Comparison of ENCODE assay signal across 8 cellular contexts in genomic region chr1:9561429-9561828, GRCh38. TPM values are rescaled to one million over a fixed set of nuclear protein-coding genes. Genes with fewer than 3 reads are reported as not detected.
DNase-seq lines count a peak whose midpoint lies in the region; ATAC-seq, FAIRE-seq and TF ChIP-seq lines count a peak whose summit lies in the region.

No MANE protein-coding gene starts in this region.

- POLR2A ChIA-PET in activated CD4-positive, alpha-beta memory T cell treated with anti-CD3 and anti-CD28 coated beads, Interleukin-2, amount 10 ng/mL, durations not matched to agents 7 days and 5 days (lab: Charles Lee): no interaction called here

- H4K91ac ChIP-seq in neuronal stem cell (ENCODE audit: low read depth, low read length, poor library complexity): no peak overlapping the region

- H3K23ac ChIP-seq in neuronal stem cell (ENCODE audit: low read depth, low read length, poor library complexity): no peak overlapping the region

- FAIRE-seq in bronchial epithelial cell (lab: Jason Lieb, UNC): no peak

- no peak overlapping the region for H2BK120ac ChIP-seq in neuronal stem cell (ENCODE audit: low read depth, low read length)

- H3K36me3 ChIP-seq in bronchial epithelial cell (ENCODE audit: control insufficient read depth, insufficient read depth, low read length) (no peaks in the 10 kb centered on the region), liver (ENCODE audit: control insufficient read depth in 4 of 4, insufficient read depth in 3 of 4, low read depth in 1 of 4, low read length in 3 of 4) (peaks cover 4 to 7% (median 7%) of the 10 kb centered on the region in 4 donors), neuronal stem cell (replicated peaks in 1 of 2; ENCODE audit: control insufficient read depth in 2 of 2, insufficient read depth in 2 of 2, low read length in 2 of 2) (peaks cover 4 to 64% of the 10 kb centered on the region in 2 donors)

- H3K9ac ChIP-seq in liver (ENCODE audit: low read depth in 1 of 2, low read length in 2 of 2) (no peak overlapping the region), neuronal stem cell (ENCODE audit: low read depth, low read length, poor library complexity) (no peak overlapping the region)

- ATAC-seq in HG02642 (IDR thresholded peaks at IDR 0.05; ENCODE audit: poor library complexity, unreplicated experiment): no peak

- no peak overlapping the region for H3K18ac ChIP-seq in neuronal stem cell (ENCODE audit: low read length)

- H3K79me1 ChIP-seq in neuronal stem cell (ENCODE audit: low read depth, low read length): no peaks in the 10 kb centered on the region

- no peak overlapping the region for H2AK5ac ChIP-seq in neuronal stem cell (ENCODE audit: low read depth, low read length)

- no peak overlapping the region for H4K8ac ChIP-seq in neuronal stem cell (ENCODE audit: low read depth, low read length)

- no peaks in the 10 kb centered on the region for H3K9me3 ChIP-seq in liver (ENCODE audit: control insufficient read depth in 4 of 4, low read length in 3 of 4)
- peaks cover 0 to 10% of the 10 kb centered on the region in 2 donors for H3K9me3 ChIP-seq in neuronal stem cell (replicated peaks in 1 of 2; ENCODE audit: control insufficient read depth in 2 of 2, insufficient read depth in 1 of 2, low read depth in 1 of 2, low read length in 2 of 2)

- H2BK12ac ChIP-seq in neuronal stem cell (ENCODE audit: low read length): no peak overlapping the region

- 61% methylated on average over 3 of the region's 3 CpGs for WGBS in liver
- no CpG with 5 or more reads among the region's 3 CpGs for WGBS in neuronal stem cell (ENCODE audit: extremely low coverage in 2 of 2, insufficient read length in 2 of 2, insufficient replicate concordance in 1 of 2), 2 donors

- H3K4me1 Mint-ChIP-seq in activated CD4-positive, alpha-beta memory T cell treated with anti-CD3 and anti-CD28 coated beads, Interleukin-2, amount 10 ng/mL, durations not matched to agents 7 days and 5 days: peaks cover 19% of the 10 kb centered on the region

- H3K36me3 Mint-ChIP-seq in activated CD4-positive, alpha-beta memory T cell treated with anti-CD3 and anti-CD28 coated beads, Interleukin-2, amount 10 ng/mL, durations not matched to agents 7 days and 5 days (ENCODE audit: low read depth): peaks cover 9% of the 10 kb centered on the region

- no peak overlapping the region for H2AFZ ChIP-seq in neuronal stem cell (ENCODE audit: low read length)

- no peaks in the 10 kb centered on the region for H3K9me3 Mint-ChIP-seq in activated CD4-positive, alpha-beta memory T cell treated with anti-CD3 and anti-CD28 coated beads, Interleukin-2, amount 10 ng/mL, durations not matched to agents 7 days and 5 days

- no peak overlapping the region for H3K4me3 Mint-ChIP-seq in activated CD4-positive, alpha-beta memory T cell treated with anti-CD3 and anti-CD28 coated beads, Interleukin-2, amount 10 ng/mL, durations not matched to agents 7 days and 5 days

- H2BK15ac ChIP-seq in neuronal stem cell (ENCODE audit: low read length): no peak overlapping the region

- peaks cover 0 to 12% (median 9%) of the 10 kb centered on the region in 4 donors for H3K4me1 ChIP-seq in liver (ENCODE audit: control insufficient read depth in 4 of 4, insufficient read depth in 4 of 4, low read length in 3 of 4)
- H3K4me1 ChIP-seq in neuronal stem cell (ENCODE audit: control insufficient read depth in 2 of 2, insufficient read depth in 1 of 2, low read depth in 1 of 2, low read length in 2 of 2): peaks cover 2 to 8% of the 10 kb centered on the region in 2 donors

- H2BK5ac ChIP-seq in neuronal stem cell (ENCODE audit: low read length): no peak overlapping the region

- H3K27ac ChIP-seq in liver (ENCODE audit: low read depth in 1 of 2, low read length in 2 of 2): no peak overlapping the region
- no peak overlapping the region for H3K27ac ChIP-seq in neuronal stem cell (replicated peaks; ENCODE audit: low read length)

- H3K27me3 ChIP-seq in bronchial epithelial cell (ENCODE audit: control insufficient read depth, insufficient read depth, low read length): no peaks in the 10 kb centered on the region
- H3K27me3 ChIP-seq in liver (ENCODE audit: control insufficient read depth in 4 of 4, insufficient read depth in 4 of 4, low read length in 3 of 4): no peaks in the 10 kb centered on the region
- H3K27me3 ChIP-seq in neuronal stem cell (ENCODE audit: control insufficient read depth in 3 of 3, insufficient read depth in 3 of 3, low read depth in 1 of 3, low read length in 3 of 3): no peaks in the 10 kb centered on the region

- no peak overlapping the region for H3K4ac ChIP-seq in neuronal stem cell (ENCODE audit: low read length)

- CTCF ChIA-PET in activated CD4-positive, alpha-beta memory T cell treated with anti-CD3 and anti-CD28 coated beads, Interleukin-2, amount 10 ng/mL, durations not matched to agents 7 days and 5 days (lab: Charles Lee): interaction anchor here (0.5 to 1.2 kb wide), 4 partner anchors 9 to 74 kb away, joined by 3 to 4 read pairs (median 3); no protein-coding TSS in a partner anchor

- H3K14ac ChIP-seq in neuronal stem cell (ENCODE audit: low read length): no peak overlapping the region

- H3K27ac Mint-ChIP-seq in activated CD4-positive, alpha-beta memory T cell treated with anti-CD3 and anti-CD28 coated beads, Interleukin-2, amount 10 ng/mL, durations not matched to agents 7 days and 5 days: no peak overlapping the region

- no peak for TF ChIP-seq RAD21 in liver (IDR thresholded peaks at IDR 0.05)

- H3K4me3 ChIP-seq in bronchial epithelial cell (ENCODE audit: low read depth, low read length) (no peak overlapping the region), liver (ENCODE audit: low read depth in 1 of 3, low read length in 3 of 3) (no peak overlapping the region), neuronal stem cell (ENCODE audit: low read length in 2 of 2) (no peak overlapping the region)

- TF ChIP-seq CTCF in bronchial epithelial cell (IDR thresholded peaks at IDR 0.05; ENCODE audit: insufficient read depth, low read length, severe bottlenecking) (no peak), liver (IDR thresholded peaks at IDR 0.05; ENCODE audit: low read depth, low read length, missing input control) (no peak)

- no peaks in the 10 kb centered on the region for H3K27me3 Mint-ChIP-seq in activated CD4-positive, alpha-beta memory T cell treated with anti-CD3 and anti-CD28 coated beads, Interleukin-2, amount 10 ng/mL, durations not matched to agents 7 days and 5 days

- no peak overlapping the region for H3K4me2 ChIP-seq in neuronal stem cell (ENCODE audit: insufficient read depth, low read length, poor library complexity, severe bottlenecking)

- DNase-seq in GM03348 (ENCODE audit: low spot score) (peak; percentile 77), NCI-H2227 (lab: John Stamatoyannopoulos, UW; ENCODE audit: unreplicated experiment) (peak; percentile 94), bronchial epithelial cell (ENCODE audit: low read depth) (peak; percentile 93), neuronal stem cell (ENCODE audit: low spot score) (no peak)
- no peak for DNase-seq in activated CD8-positive, alpha-beta memory T cell treated with anti-CD3 and anti-CD28 coated beads for 24 hours
- no peak for DNase-seq in activated CD4-positive, alpha-beta memory T cell treated with anti-CD3 and anti-CD28 coated beads, Interleukin-2, amount 10 ng/mL, durations not matched to agents 7 days and 5 days

TF ChIP-seq in liver, 16 proteins besides CTCF, POLR2A, EP300 and RAD21:
- TF ChIP-seq JUND (IDR thresholded peaks at IDR 0.05) (peak in 1 of 2 donors; percentile 17), RXRA (IDR thresholded peaks at IDR 0.05) (peak; percentile 32 to 64), HNF4A (conservative IDR thresholded peaks at IDR 0.05) (no peak), SP1 (IDR thresholded peaks at IDR 0.05) (peak; percentile 40)

RNA-seq across cellular contexts. Expression of gene SLC25A33, which starts 22.2 kb away (rescaled TPM):
- total RNA-seq in bronchial epithelial cell (4.7 and 9.5 TPM in 2 replicates), liver (10 to 100 TPM in 1 of 2 donors, 1 to 10 TPM in 1; 6.9 to 19.1 TPM)
- polyA plus RNA-seq in liver: 10 to 100 TPM in 1 of 2 donors, 1 to 10 TPM in 1; 9.0 to 12.3 TPM
- 14.0 TPM for polyA plus RNA-seq in neuronal stem cell (2013, experiment 1 of 2)
- polyA plus RNA-seq in neuronal stem cell (2013, experiment 2 of 2): 13.7 TPM
- total RNA-seq in activated CD4-positive, alpha-beta memory T cell treated with anti-CD3 and anti-CD28 coated beads, Interleukin-2, amount 10 ng/mL, durations not matched to agents 7 days and 5 days: 1 to 10 TPM; 2.6 to 3.0 TPM

RNA-seq across cellular contexts. Expression of gene TMEM201, which starts 27.3 kb away (rescaled TPM):
- total RNA-seq in bronchial epithelial cell: 1.2 and 1.8 TPM in 2 replicates
- 1 to 10 TPM; 2.9 to 3.5 TPM for total RNA-seq in liver
- polyA plus RNA-seq in liver: 1 to 10 TPM; 1.5 to 2.8 TPM
- 14.4 TPM for polyA plus RNA-seq in neuronal stem cell (2013, experiment 1 of 2)
- polyA plus RNA-seq in neuronal stem cell (2013, experiment 2 of 2): 13.9 TPM
- total RNA-seq in activated CD4-positive, alpha-beta memory T cell treated with anti-CD3 and anti-CD28 coated beads, Interleukin-2, amount 10 ng/mL, durations not matched to agents 7 days and 5 days: 10 to 100 TPM; 12.4 to 13.4 TPM

Comparison
In these comparisons a context has a peak if more than half of its experiments do, and no peak if none do; other contexts are left out.
1. DNase-seq: peak in GM03348 (single experiment), NCI-H2227 (single experiment) and bronchial epithelial cell (single experiment); none in activated CD8-positive, alpha-beta memory T cell treated with anti-CD3 and anti-CD28 coated beads for 24 hours (single experiment), neuronal stem cell (single experiment) and activated CD4-positive, alpha-beta memory T cell treated with anti-CD3 and anti-CD28 coated beads, Interleukin-2, amount 10 ng/mL, durations not matched to agents 7 days and 5 days (single experiment).